ENCODE assay signal across 8 cellular contexts in genomic region chr6:41200296-41200900, GRCh38. TPM values are rescaled to one million over a fixed set of nuclear protein-coding genes. Genes with fewer than 3 reads are reported as not detected.
DNase-seq lines count a peak whose midpoint lies in the region; ATAC-seq, FAIRE-seq and TF ChIP-seq lines count a peak whose summit lies in the region.

No MANE protein-coding gene starts in this region.

- POLR2A ChIA-PET in CD4-positive, alpha-beta T cell (lab: Charles Lee) = interaction anchor here (0.8 to 1.9 kb wide), 10 partner anchors 8 to 850 kb away, joined by 3 to 12 read pairs (median 4); partner anchors contain the start of genes NFYA and OARD1
- POLR2A ChIA-PET in SK-N-SH (lab: Yijun Ruan, JAX) = no interaction called here

- H3K4me1 ChIP-seq in astrocyte (ENCODE audit: insufficient read depth, low read length) (no peaks in the 10 kb centered on the region), SK-N-SH (ENCODE audit: control insufficient read depth in 1 of 2, insufficient read depth in 2 of 2, low read depth in 1 of 2, low read length in 1 of 2) (no peaks in the 10 kb centered on the region), SJCRH30 (no peaks in the 10 kb centered on the region; the same call in 1 of the 2 replicates)

- no peak for TF ChIP-seq EP300 in SK-N-SH (IDR thresholded peaks at IDR 0.05; ENCODE audit: borderline replicate concordance in 1 of 2, low read depth in 1 of 2, low read length in 1 of 2)

- H3K4me1 Mint-ChIP-seq in CD4-positive, alpha-beta T cell (ENCODE audit: low read depth) = peaks cover 79% of the 10 kb centered on the region
- peaks cover 48% of the 10 kb centered on the region for H3K4me1 Mint-ChIP-seq in T-helper 2 cell treated with Interferon-gamma antibody and Interleukin-4, amounts not matched to agents 5 μg/mL and 100 μg/mL, for 36 hours (ENCODE audit: low read depth)
- peaks cover 13% of the 10 kb centered on the region for H3K4me1 Mint-ChIP-seq in astrocyte (ENCODE audit: low read depth, unreplicated experiment)
- peaks cover 72 to 89% (median 81%) of the 10 kb centered on the region in 3 donors for H3K4me1 Mint-ChIP-seq in naive B cell

- H3F3A ChIP-seq in SK-N-SH (replicated peaks; ENCODE audit: insufficient read depth) = no peaks in the 10 kb centered on the region

- peak overlapping the region; percentile 85 for H3K27ac ChIP-seq in CD4-positive, alpha-beta T cell (ENCODE audit: low read depth, low read length)
- H3K27ac ChIP-seq in astrocyte (ENCODE audit: low read depth, low read length) (no peak overlapping the region), SK-N-SH (ENCODE audit: low read depth in 2 of 2, low read length in 1 of 2) (no peak overlapping the region), SJCRH30 (no peak overlapping the region)

- ATAC-seq in CD4-positive, alpha-beta T cell (ENCODE audit: poor library complexity) = peak; percentile 82
- ATAC-seq in HG02678 (IDR thresholded peaks at IDR 0.05; ENCODE audit: unreplicated experiment) = peak; percentile 35
- peak; percentile 36 to 41 for ATAC-seq in naive B cell (ENCODE audit: low read depth in 2 of 2)
- no peak for ATAC-seq in HG03196 (IDR thresholded peaks at IDR 0.05; ENCODE audit: unreplicated experiment)

- no peak overlapping the region for H3K9ac ChIP-seq in astrocyte (ENCODE audit: low read length)
- H3K9ac ChIP-seq in SK-N-SH = no peak overlapping the region

- no peaks in the 10 kb centered on the region for H3K36me3 ChIP-seq in astrocyte (ENCODE audit: insufficient read depth, low read length)
- H3K36me3 ChIP-seq in SK-N-SH (replicated peaks in 1 of 2; ENCODE audit: control insufficient read depth in 1 of 2, insufficient read depth in 2 of 2, low read length in 1 of 2) = no peaks in the 10 kb centered on the region
- H3K36me3 ChIP-seq in SJCRH30 = no peaks in the 10 kb centered on the region

- peak overlapping the region; percentile 100 for H3K27ac Mint-ChIP-seq in CD4-positive, alpha-beta T cell
- peak overlapping the region; percentile 97 for H3K27ac Mint-ChIP-seq in T-helper 2 cell treated with Interferon-gamma antibody and Interleukin-4, amounts not matched to agents 5 μg/mL and 100 μg/mL, for 36 hours
- H3K27ac Mint-ChIP-seq in astrocyte (ENCODE audit: unreplicated experiment) (peak overlapping the region; percentile 85), naive B cell (peak overlapping the region; percentile 67 to 99 (median 97))

- H3K79me2 ChIP-seq in astrocyte (ENCODE audit: insufficient read depth, low read length) (no peaks in the 10 kb centered on the region), SK-N-SH (ENCODE audit: insufficient read depth) (no peaks in the 10 kb centered on the region)

- H3K4me3 ChIP-seq in astrocyte (ENCODE audit: insufficient read depth, low read depth, low read length) = no peak overlapping the region
- H3K4me3 ChIP-seq in SK-N-SH (ENCODE audit: low read depth in 2 of 2, low read length in 1 of 2) = no peak overlapping the region
- H3K4me3 ChIP-seq in SJCRH30 = no peak overlapping the region

- no peaks in the 10 kb centered on the region for H3K9me3 Mint-ChIP-seq in CD4-positive, alpha-beta T cell
- H3K9me3 Mint-ChIP-seq in T-helper 2 cell treated with Interferon-gamma antibody and Interleukin-4, amounts not matched to agents 5 μg/mL and 100 μg/mL, for 36 hours = peaks cover 4% of the 10 kb centered on the region
- H3K9me3 Mint-ChIP-seq in astrocyte (ENCODE audit: unreplicated experiment) (peaks cover 1% of the 10 kb centered on the region), naive B cell (peaks cover 0 to 2% (median 0%) of the 10 kb centered on the region in 7 donors)

- intact Hi-C loops in CD4-positive, alpha-beta T cell (cut with DNase I, micrococcal nuclease) = no loop called here

- H3K9me3 ChIP-seq in CD4-positive, alpha-beta T cell (ENCODE audit: control insufficient read depth, low read length) = no peaks in the 10 kb centered on the region
- no peaks in the 10 kb centered on the region for H3K9me3 ChIP-seq in astrocyte (ENCODE audit: insufficient read depth, low read depth, low read length)
- no peaks in the 10 kb centered on the region for H3K9me3 ChIP-seq in SK-N-SH
- no peaks in the 10 kb centered on the region for H3K9me3 ChIP-seq in SJCRH30 (replicated peaks)

- no peak for FAIRE-seq in astrocyte (lab: Jason Lieb, UNC)

- H2AFZ ChIP-seq in astrocyte (ENCODE audit: low read depth, low read length) (no peak overlapping the region), SK-N-SH (ENCODE audit: low read depth) (no peak overlapping the region)

- DNase-seq in CD4-positive, alpha-beta T cell = peak; percentile 14 to 71 (median 39)
- DNase-seq in T-helper 2 cell treated with Interferon-gamma antibody and Interleukin-4, amounts not matched to agents 5 μg/mL and 100 μg/mL, for 36 hours (ENCODE audit: low spot score) = peak; percentile 53
- DNase-seq in astrocyte (ENCODE audit: low read depth) = no peak
- DNase-seq in naive B cell = peak; percentile 62
- no peak for DNase-seq in SK-N-SH
- DNase-seq in SJCRH30 = no peak

- H4K20me1 ChIP-seq in astrocyte (ENCODE audit: insufficient read depth, low read length) (no peaks in the 10 kb centered on the region), SK-N-SH (ENCODE audit: insufficient read depth) (no peaks in the 10 kb centered on the region)

- peak overlapping the region; percentile 81 for H3K4me3 Mint-ChIP-seq in CD4-positive, alpha-beta T cell
- peak overlapping the region; percentile 86 for H3K4me3 Mint-ChIP-seq in T-helper 2 cell treated with Interferon-gamma antibody and Interleukin-4, amounts not matched to agents 5 μg/mL and 100 μg/mL, for 36 hours
- H3K4me3 Mint-ChIP-seq in astrocyte (ENCODE audit: unreplicated experiment) = no peak overlapping the region
- H3K4me3 Mint-ChIP-seq in naive B cell = peak overlapping the region; percentile 83 to 97 (median 92)

- H3K27me3 ChIP-seq in CD4-positive, alpha-beta T cell (ENCODE audit: control insufficient read depth, insufficient read depth, low read length) = no peaks in the 10 kb centered on the region
- H3K27me3 ChIP-seq in astrocyte (ENCODE audit: insufficient read depth, low read length) = no peaks in the 10 kb centered on the region
- peaks cover 20% of the 10 kb centered on the region; the same call in 1 of the 2 replicates for H3K27me3 ChIP-seq in SK-N-SH (ENCODE audit: insufficient read depth)
- no peaks in the 10 kb centered on the region for H3K27me3 ChIP-seq in SJCRH30

- peaks cover 10% of the 10 kb centered on the region for H3K36me3 Mint-ChIP-seq in CD4-positive, alpha-beta T cell (ENCODE audit: low read depth)
- H3K36me3 Mint-ChIP-seq in T-helper 2 cell treated with Interferon-gamma antibody and Interleukin-4, amounts not matched to agents 5 μg/mL and 100 μg/mL, for 36 hours (ENCODE audit: low read depth) = peaks cover 31% of the 10 kb centered on the region
- no peaks in the 10 kb centered on the region for H3K36me3 Mint-ChIP-seq in astrocyte (ENCODE audit: low read depth, unreplicated experiment)
- peaks cover 22% of the 10 kb centered on the region in 2 donors for H3K36me3 Mint-ChIP-seq in naive B cell

- TF ChIP-seq CTCF in CD4-positive, alpha-beta T cell (IDR thresholded peaks at IDR 0.05) = no peak
- TF ChIP-seq CTCF in astrocyte (IDR thresholded peaks at IDR 0.05; ENCODE audit: insufficient read depth, low read depth, low read length) (no peak), SK-N-SH (IDR thresholded peaks at IDR 0.05) (no peak)

- no peak overlapping the region for H3K4me2 ChIP-seq in astrocyte (ENCODE audit: low read length)
- no peak overlapping the region for H3K4me2 ChIP-seq in SK-N-SH

- H3K27me3 Mint-ChIP-seq in CD4-positive, alpha-beta T cell = no peaks in the 10 kb centered on the region
- H3K27me3 Mint-ChIP-seq in T-helper 2 cell treated with Interferon-gamma antibody and Interleukin-4, amounts not matched to agents 5 μg/mL and 100 μg/mL, for 36 hours (ENCODE audit: low read depth) = no peaks in the 10 kb centered on the region
- peaks cover 25% of the 10 kb centered on the region for H3K27me3 Mint-ChIP-seq in astrocyte (ENCODE audit: low read depth, unreplicated experiment)
- no peaks in the 10 kb centered on the region for H3K27me3 Mint-ChIP-seq in naive B cell

- WGBS in SK-N-SH (ENCODE audit: low lambda C conversion rate) = 41% methylated on average over 2 of the region's 2 CpGs

- no peaks in the 10 kb centered on the region for H3K9me2 ChIP-seq in SK-N-SH

- no peak for TF ChIP-seq RAD21 in SK-N-SH (IDR thresholded peaks at IDR 0.05; ENCODE audit: low read length)

- CTCF ChIA-PET in CD4-positive, alpha-beta T cell (lab: Charles Lee) = no interaction called here
- CTCF ChIA-PET in SK-N-SH (lab: Yijun Ruan, JAX) = interaction anchor here (0.9 kb wide), 1 partner anchor 42 kb away, joined by 4 read pairs; no protein-coding TSS in a partner anchor

TF ChIP-seq in SK-N-SH, 30 proteins besides CTCF, POLR2A, EP300 and RAD21:
- TF ChIP-seq MXI1 (IDR thresholded peaks at IDR 0.05; ENCODE audit: low read depth, low read length) = no peak

RNA-seq across cellular contexts. Expression of gene TREML2, which starts 0.6 kb away (rescaled TPM):
- under 1 TPM; 0.78 to 0.91 TPM for total RNA-seq in CD4-positive, alpha-beta T cell
- not detected in 2 replicates for total RNA-seq in astrocyte
- polyA plus RNA-seq in naive B cell (ENCODE audit: low read depth in 6 of 6) = 100 to 1,000 TPM in 1 of 6 donors, 10 to 100 TPM in 4, 1 to 10 TPM in 1; 9.1 to 124 (median 44.8) TPM
- polyA plus RNA-seq in SK-N-SH (2012; rRNA removed) = not detected in 2 replicates
- not detected in 2 replicates for polyA plus RNA-seq in SK-N-SH (2012; cell fraction: cytosol; rRNA removed)
- not detected in 2 replicates for polyA plus RNA-seq in SK-N-SH (2012; cell fraction: nucleus; rRNA removed)
- 0.06 TPM in 1 of 2 replicates, not detected in the other for total RNA-seq in SJCRH30 (2014; rRNA removed; shearing (Covaris generic))

RNA-seq across cellular contexts. Expression of gene TREML4, which starts 27.8 kb away (rescaled TPM):
- total RNA-seq in CD4-positive, alpha-beta T cell = not detected
- not detected in 2 replicates for total RNA-seq in astrocyte
- polyA plus RNA-seq in naive B cell (ENCODE audit: low read depth in 6 of 6) = 10 to 100 TPM in 1 of 6 donors, not detected in 5; 25.7 TPM
- not detected in 2 replicates for polyA plus RNA-seq in SK-N-SH (2012; rRNA removed)
- not detected in 2 replicates for polyA plus RNA-seq in SK-N-SH (2012; cell fraction: cytosol; rRNA removed)
- polyA plus RNA-seq in SK-N-SH (2012; cell fraction: nucleus; rRNA removed) = not detected in 2 replicates
- total RNA-seq in SJCRH30 (2014; rRNA removed; shearing (Covaris generic)) = 0.06 TPM in 1 of 2 replicates, not detected in the other

RNA-seq across cellular contexts. Expression of gene TREM2, which starts 37.5 kb away (rescaled TPM):
- not detected for total RNA-seq in CD4-positive, alpha-beta T cell
- not detected in 2 replicates for total RNA-seq in astrocyte
- polyA plus RNA-seq in naive B cell (ENCODE audit: low read depth in 6 of 6) (under 1 TPM in 2 of 6 donors, not detected in 4; 0.38 to 0.57 TPM), SK-N-SH (2012; rRNA removed) (not detected in 2 replicates)
- not detected in 2 replicates for polyA plus RNA-seq in SK-N-SH (2012; cell fraction: cytosol; rRNA removed)
- polyA plus RNA-seq in SK-N-SH (2012; cell fraction: nucleus; rRNA removed) = not detected in 2 replicates
- total RNA-seq in SJCRH30 (2014; rRNA removed; shearing (Covaris generic)) = 0.61 and 0.71 TPM in 2 replicates

RNA-seq across cellular contexts. Expression of gene TREML1, which starts 46.3 kb away (rescaled TPM):
- total RNA-seq in CD4-positive, alpha-beta T cell = not detected
- not detected in 2 replicates for total RNA-seq in astrocyte
- polyA plus RNA-seq in naive B cell (ENCODE audit: low read depth in 6 of 6) (1 to 10 TPM in 5 of 6 donors, not detected in 1; 1.6 to 7.5 (median 5.4) TPM), SK-N-SH (2012; rRNA removed) (not detected in 2 replicates)
- polyA plus RNA-seq in SK-N-SH (2012; cell fraction: cytosol; rRNA removed) = not detected in 2 replicates
- polyA plus RNA-seq in SK-N-SH (2012; cell fraction: nucleus; rRNA removed) = not detected in 2 replicates
- 0.10 TPM in 1 of 2 replicates, not detected in the other for total RNA-seq in SJCRH30 (2014; rRNA removed; shearing (Covaris generic))

Comparison
In these comparisons a context has a peak if more than half of its experiments do, and no peak if none do; other contexts are left out.
1. DNase-seq: peak in CD4-positive, alpha-beta T cell (10 of 10), T-helper 2 cell treated with Interferon-gamma antibody and Interleukin-4, amounts not matched to agents 5 μg/mL and 100 μg/mL, for 36 hours (single experiment) and naive B cell (single experiment); none in astrocyte (single experiment), SK-N-SH (single experiment) and SJCRH30 (0 of 2).
2. Peak in every context shown above with its lines, with median percentiles within 50 percentile points of each other: H3K27ac Mint-ChIP-seq.